Comparison of ENCODE assay signal across 10 cellular contexts in genomic region chr9:120917285-120917684, GRCh38. TPM values are rescaled to one million over a fixed set of nuclear protein-coding genes. Genes with fewer than 3 reads are reported as not detected.
DNase-seq lines count a peak whose midpoint lies in the region; ATAC-seq, FAIRE-seq and TF ChIP-seq lines count a peak whose summit lies in the region.
"Had no signal": no experiment of that assay in that cellular context is flagged by ENCODE, and none has a peak within 500 bp of the region (broad histone marks: within the 10 kb centered on the region; RNA-seq: fewer than 3 reads in every experiment).

No MANE protein-coding gene starts in this region.

- no peak for TF ChIP-seq POLR2A in HepG2 (IDR thresholded peaks at IDR 0.05; ENCODE audit: insufficient read depth in 1 of 2, low read depth in 2 of 2, low read length in 2 of 2)
- TF ChIP-seq POLR2A in right lobe of liver (IDR thresholded peaks at IDR 0.05) = no peak
- TF ChIP-seq POLR2A in GM12878 (IDR thresholded peaks at IDR 0.05; ENCODE audit: low read depth, low read length) = no peak

- POLR2A ChIA-PET in HepG2 (lab: Yijun Ruan, JAX) = no interaction called here
- POLR2A ChIA-PET in GM12878 (lab: Charles Lee) = interaction anchor here (1.0 to 11.5 kb wide), 8 partner anchors 8 to 31 kb away, joined by 3 to 224 read pairs (median 6); no protein-coding TSS in a partner anchor

- no peak for TF ChIP-seq CTCF in HepG2 (CRISPR knock-in tag; IDR thresholded peaks at IDR 0.05)
- no peak for TF ChIP-seq CTCF in right lobe of liver (IDR thresholded peaks at IDR 0.05)
- TF ChIP-seq CTCF in GM12878 (IDR thresholded peaks at IDR 0.05 in 2 of 3, conservative IDR thresholded peaks at IDR 0.05 in 1 of 3; ENCODE audit: control insufficient read depth in 2 of 3, extremely low read depth in 1 of 3, insufficient read depth in 1 of 3, low read depth in 3 of 3, low read length in 3 of 3) = no peak

- H3F3A ChIP-seq in GM23248 (ENCODE audit: insufficient read depth) = peaks cover 3% of the 10 kb centered on the region; the same call in 1 of the 2 replicates

- CTCF ChIA-PET in HepG2 (lab: Yijun Ruan, JAX; ENCODE audit: low intra/inter-chr PET ratio, low total read pairs) (no interaction called here), GM12878 (lab: Yijun Ruan, JAX) (interaction anchor here (0.8 to 3.4 kb wide), 7 partner anchors 10 to 63 kb away, joined by 3 to 19 read pairs (median 5); no protein-coding TSS in a partner anchor)

- peaks cover 69 to 72% of the 10 kb centered on the region in 2 donors for H3K4me1 Mint-ChIP-seq in natural killer cell treated with Interleukin-12 subunit alpha and Interleukin-12 subunit beta and Interleukin-15 and Interleukin-18, amount 100 ng/mL, for 72 hours (ENCODE audit: low read depth in 2 of 2)

- SMC1A ChIA-PET in GM12878 (lab: Charles Lee; ENCODE audit: uncharacterized antibody, unreplicated experiment) = interaction anchor here (1.0 to 26.1 kb wide), 8 partner anchors 8 to 64 kb away, joined by 3 to 522 read pairs (median 9); no protein-coding TSS in a partner anchor

- WGBS in HepG2 (ENCODE audit: low lambda C conversion rate) = 84% methylated on average over 3 of the region's 3 CpGs
- 80% methylated on average over 1 of the region's 3 CpGs for WGBS in right lobe of liver (ENCODE audit: insufficient coverage, low coverage, low lambda C conversion rate, missing lambda C conversion rate)
- WGBS in GM12878 (ENCODE audit: insufficient coverage, insufficient replicate concordance, low lambda C conversion rate, missing lambda C conversion rate) = 95% methylated on average over 3 of the region's 3 CpGs
- WGBS in GM23248 (ENCODE audit: low coverage in 1 of 2, low lambda C conversion rate in 2 of 2, missing lambda C conversion rate in 2 of 2), 2 experiments = 84 to 88% methylated on average over 3 of the region's 3 CpGs

- H3K27me3 ChIP-seq in HepG2 (ENCODE audit: control insufficient read depth in 1 of 2, insufficient read depth in 2 of 2, low read length in 2 of 2) (no peaks in the 10 kb centered on the region; a peak in 1 of 5 replicates), right lobe of liver (no peaks in the 10 kb centered on the region), GM12878 (replicated peaks in 1 of 2; ENCODE audit: control insufficient read depth in 2 of 2, insufficient read depth in 2 of 2, low read length in 1 of 2) (no peaks in the 10 kb centered on the region), GM23248 (replicated peaks; ENCODE audit: insufficient read depth) (no peaks in the 10 kb centered on the region)
- H3K27me3 ChIP-seq: SJSA1 had no signal

- no peaks in the 10 kb centered on the region for H3K9me2 ChIP-seq in GM23248 (ENCODE audit: insufficient read depth)

- no peaks in the 10 kb centered on the region for H3K27me3 Mint-ChIP-seq in natural killer cell treated with Interleukin-12 subunit alpha and Interleukin-12 subunit beta and Interleukin-15 and Interleukin-18, amount 100 ng/mL, for 72 hours

- H3K4me3 Mint-ChIP-seq in natural killer cell treated with Interleukin-12 subunit alpha and Interleukin-12 subunit beta and Interleukin-15 and Interleukin-18, amount 100 ng/mL, for 72 hours = peak overlapping the region; percentile 74

- TF ChIP-seq EP300 in HepG2 (IDR thresholded peaks at IDR 0.05; ENCODE audit: low read depth in 2 of 2, low read length in 2 of 2) = no peak
- no peak for TF ChIP-seq EP300 in HepG2 (CRISPR knock-in tag; IDR thresholded peaks at IDR 0.05; ENCODE audit: borderline replicate concordance)
- TF ChIP-seq EP300 in GM12878 (IDR thresholded peaks at IDR 0.05; ENCODE audit: borderline replicate concordance in 1 of 2, control insufficient read depth in 1 of 2, low read depth in 2 of 2, low read length in 2 of 2) = no peak

- in situ Hi-C loops in HepG2 (cut with HindIII; ENCODE audit: extremely low pct_ligation_motif_present, low pct_unique_long_range_greater_than_20kb) = no loop called here
- in situ Hi-C loops in GM12878 (cut with MboI) = no loop called here
- in situ Hi-C loops in GM23248 (cut with MboI) = no loop called here

- H3K4me2 ChIP-seq in HepG2 (ENCODE audit: low read depth, low read length) (no peak overlapping the region), GM12878 (ENCODE audit: control insufficient read depth, insufficient read depth) (peak overlapping the region; percentile 46), GM23248 (ENCODE audit: unreplicated experiment) (no peak overlapping the region)

- no peaks in the 10 kb centered on the region for H3K79me2 ChIP-seq in HepG2 (ENCODE audit: insufficient read depth, low read length)
- H3K79me2 ChIP-seq in GM12878 (ENCODE audit: control insufficient read depth, insufficient read depth, low read length) = peaks cover 69% of the 10 kb centered on the region
- no peaks in the 10 kb centered on the region for H3K79me2 ChIP-seq in GM23248 (ENCODE audit: insufficient read depth)

- no peak for FAIRE-seq in HepG2 (lab: Jason Lieb, UNC)
- FAIRE-seq in GM12878 (lab: Jason Lieb, UNC) = no peak

- DNase-seq in HepG2 (ENCODE audit: low spot score) (no peak), right lobe of liver (no peak), GM12878 (ENCODE audit: low read depth, low spot score) (no peak), GM23248 (no peak), kidney tubule cell (ENCODE audit: low spot score) (no peak), SHP77 treated with DMSO at 0.1 percent for 48 hours (lab: John Stamatoyannopoulos, UW) (no peak)
- DNase-seq in natural killer cell treated with Interleukin-12 subunit alpha and Interleukin-12 subunit beta and Interleukin-15 and Interleukin-18, amount 100 ng/mL, for 72 hours (ENCODE audit: low spot score) = no peak
- DNase-seq: DND-41 had no signal

- intact Hi-C loops in HepG2 (cut with micrococcal nuclease; ENCODE audit: unreplicated experiment) = no loop called here
- intact Hi-C loops in right lobe of liver (cut with DNase I) = no loop called here
- intact Hi-C loops in GM12878 (cut with micrococcal nuclease; ENCODE audit: unreplicated experiment) = no loop called here

- no peak for TF ChIP-seq RAD21 in HepG2 (CRISPR knock-in tag; IDR thresholded peaks at IDR 0.05)
- TF ChIP-seq RAD21 in GM12878 (IDR thresholded peaks at IDR 0.05; ENCODE audit: insufficient read depth, low read depth, low read length) = no peak

- no peaks in the 10 kb centered on the region for H3K9me3 Mint-ChIP-seq in natural killer cell treated with Interleukin-12 subunit alpha and Interleukin-12 subunit beta and Interleukin-15 and Interleukin-18, amount 100 ng/mL, for 72 hours

- H2AFZ ChIP-seq in HepG2 (ENCODE audit: low read length) (no peak overlapping the region), GM12878 (ENCODE audit: control insufficient read depth, low read depth, low read length) (no peak overlapping the region), GM23248 (no peak overlapping the region)

- H3K9me3 ChIP-seq in HepG2 (ENCODE audit: low read length) (no peaks in the 10 kb centered on the region), right lobe of liver (no peaks in the 10 kb centered on the region), GM12878 (replicated peaks; ENCODE audit: control insufficient read depth, insufficient read depth, low read length) (peaks cover 2% of the 10 kb centered on the region; the same call in 1 of the 3 replicates), GM23248 (ENCODE audit: low read depth) (no peaks in the 10 kb centered on the region)
- H3K9me3 ChIP-seq: SJSA1 had no signal

- H3K27ac ChIP-seq in HepG2 (ENCODE audit: extremely low read length, insufficient read depth, low read length) (no peak overlapping the region), right lobe of liver (peak overlapping the region in 1 of 3 donors; percentile 39), GM12878 (ENCODE audit: control insufficient read depth, insufficient read depth) (peak overlapping the region; percentile 20; the same call in 1 of the 2 replicates), GM23248 (no peak overlapping the region)
- H3K27ac ChIP-seq: SJSA1 had no signal

- peaks cover 52% of the 10 kb centered on the region for H3K36me3 Mint-ChIP-seq in natural killer cell treated with Interleukin-12 subunit alpha and Interleukin-12 subunit beta and Interleukin-15 and Interleukin-18, amount 100 ng/mL, for 72 hours

- BruUV-seq in HepG2 (replicated peaks; lab: Mats Ljungman, UMichigan) (no TSS peak), GM12878 (replicated peaks; lab: Mats Ljungman, UMichigan) (no TSS peak)

- peak overlapping the region; percentile 84 to 98 for H3K27ac Mint-ChIP-seq in natural killer cell treated with Interleukin-12 subunit alpha and Interleukin-12 subunit beta and Interleukin-15 and Interleukin-18, amount 100 ng/mL, for 72 hours

- H4K20me1 ChIP-seq in HepG2 (ENCODE audit: insufficient read depth, low read length) (no peaks in the 10 kb centered on the region), GM12878 (ENCODE audit: control insufficient read depth, insufficient read depth) (no peaks in the 10 kb centered on the region), GM23248 (ENCODE audit: insufficient read depth) (no peaks in the 10 kb centered on the region)

- ATAC-seq in HepG2 = no peak
- no peak for ATAC-seq in right lobe of liver
- ATAC-seq in GM12878 = no peak
- no peak for ATAC-seq in natural killer cell treated with Interleukin-12 subunit alpha and Interleukin-12 subunit beta and Interleukin-15 and Interleukin-18, amount 100 ng/mL, for 72 hours
- ATAC-seq in HG03097 (IDR thresholded peaks at IDR 0.05; ENCODE audit: low FRiP score, unreplicated experiment) = no peak

- H3K4me1 ChIP-seq in HepG2 (ENCODE audit: insufficient read depth, low read length) (peaks cover 35% of the 10 kb centered on the region), right lobe of liver (peaks cover 0 to 18% (median 3%) of the 10 kb centered on the region in 4 donors), GM12878 (ENCODE audit: control insufficient read depth, insufficient read depth, low read length) (peaks cover 26% of the 10 kb centered on the region), GM23248 (ENCODE audit: insufficient read depth) (peaks cover 17% of the 10 kb centered on the region)

- H3K9ac ChIP-seq in HepG2 (ENCODE audit: insufficient read depth, low read depth, low read length) (no peak overlapping the region), GM12878 (ENCODE audit: control insufficient read depth, insufficient read depth, low read length) (no peak overlapping the region), GM23248 (no peak overlapping the region)

- RAD21 ChIA-PET in GM12878 (lab: Charles Lee; ENCODE audit: unreplicated experiment) = interaction anchor here (1.0 to 11.9 kb wide), 4 partner anchors 9 to 17 kb away, joined by 3 to 196 read pairs (median 3); no protein-coding TSS in a partner anchor

- H3K4me3 ChIP-seq in HepG2 (replicated peaks in 1 of 3; ENCODE audit: insufficient read depth in 1 of 3, low read depth in 2 of 3, low read length in 3 of 3) (no peak overlapping the region), right lobe of liver (no peak overlapping the region), GM12878 (no peak overlapping the region), GM23248 (no peak overlapping the region)
- H3K4me3 ChIP-seq: SJSA1 had no signal

- H3K36me3 ChIP-seq in HepG2 (replicated peaks in 1 of 2; ENCODE audit: control insufficient read depth in 1 of 2, insufficient read depth in 2 of 2, low read length in 2 of 2) = no peaks in the 10 kb centered on the region
- no peaks in the 10 kb centered on the region for H3K36me3 ChIP-seq in right lobe of liver
- peaks cover 34 to 47% of the 10 kb centered on the region in 2 experiments for H3K36me3 ChIP-seq in GM12878 (ENCODE audit: control insufficient read depth in 2 of 2, insufficient read depth in 2 of 2, low read length in 1 of 2)
- no peaks in the 10 kb centered on the region for H3K36me3 ChIP-seq in GM23248 (ENCODE audit: low read depth)
- H3K36me3 ChIP-seq: SJSA1 had no signal

RNA-seq across cellular contexts. Expression of gene TRAF1, which starts 9.3 kb away (rescaled TPM):
- total RNA-seq in HepG2 (2016; rRNA removed; fragmentation: Illumina TruSeq; extraction: Trizol) = 0.11 and 0.44 TPM in 2 replicates
- 0.09 and 0.10 TPM in 2 replicates for total RNA-seq in HepG2 (2016; cell fraction: cytosol; rRNA removed; fragmentation: Illumina TruSeq; extraction: Trizol; ENCODE audit: low read depth)
- 0.25 and 0.39 TPM in 2 replicates for total RNA-seq in HepG2 (2016; cell fraction: insoluble cytoplasmic fraction; rRNA removed; fragmentation: Illumina TruSeq; extraction: Trizol)
- total RNA-seq in HepG2 (2016; cell fraction: membrane; rRNA removed; fragmentation: Illumina TruSeq; extraction: Trizol) = 0.09 and 0.21 TPM in 2 replicates
- total RNA-seq in HepG2 (2016; cell fraction: nucleus; rRNA removed; fragmentation: Illumina TruSeq; extraction: Trizol) = 0.75 and 0.87 TPM in 2 replicates
- 1.0 and 1.8 TPM in 2 replicates for polyA plus RNA-seq in HepG2 (2011; rRNA removed)
- polyA plus RNA-seq in HepG2 (2011; cell fraction: cytosol; rRNA removed) = 0.48 and 0.60 TPM in 2 replicates
- 5.5 and 7.6 TPM in 2 replicates for polyA plus RNA-seq in HepG2 (2011; cell fraction: nucleus; rRNA removed)
- 0.59 and 0.96 TPM in 2 replicates for polyA plus RNA-seq in HepG2 (2012)
- 0.07 and 0.10 TPM in 2 replicates for polyA plus RNA-seq in HepG2 (2016; cell fraction: cytosol; fragmentation: Illumina TruSeq; extraction: Trizol; ENCODE audit: low read depth)
- polyA plus RNA-seq in HepG2 (2016; cell fraction: insoluble cytoplasmic fraction; fragmentation: Illumina TruSeq; extraction: Trizol; ENCODE audit: low read depth) = 0.19 and 0.26 TPM in 2 replicates
- 0.09 and 0.19 TPM in 2 replicates for polyA plus RNA-seq in HepG2 (2016; cell fraction: membrane; fragmentation: Illumina TruSeq; extraction: Trizol; ENCODE audit: low read depth)
- 2.2 TPM in 2 replicates for polyA plus RNA-seq in HepG2 (2016; cell fraction: nucleus; fragmentation: Illumina TruSeq; extraction: Trizol; ENCODE audit: insufficient read depth, low read depth)
- polyA minus RNA-seq in HepG2 (2011; rRNA and poly(A)+ RNA removed; ENCODE audit: low replicate concordance) = 0.91 and 1.4 TPM in 2 replicates
- 0.09 and 0.20 TPM in 2 replicates for polyA minus RNA-seq in HepG2 (2011; cell fraction: cytosol; rRNA and poly(A)+ RNA removed)
- polyA minus RNA-seq in HepG2 (2011; cell fraction: nucleus; rRNA and poly(A)+ RNA removed) = 3.5 and 3.7 TPM in 2 replicates
- 1 to 10 TPM in 5 of 6 experiments, under 1 TPM in 1; 0.99 to 2.5 (median 2.1) TPM for total RNA-seq in right lobe of liver
- total RNA-seq in GM12878 (2013; cell fraction: nucleolus; rRNA removed) = 317 and 349 TPM in 2 replicates
- total RNA-seq in GM12878 (2014; rRNA removed) = 144 and 153 TPM in 2 replicates
- total RNA-seq in GM12878 (2014; rRNA removed; fragmentation: Illumina TruSeq; extraction: Trizol) = 111 and 116 TPM in 2 replicates
- 163 and 164 TPM in 2 replicates for total RNA-seq in GM12878 (2021)
- 44.2 TPM for polyA plus RNA-seq in GM12878 (2011; ENCODE audit: low read depth)
- polyA plus RNA-seq in GM12878 (2011; rRNA removed) = 106 and 147 TPM in 2 replicates
- 186 and 209 TPM in 2 replicates for polyA plus RNA-seq in GM12878 (2011; cell fraction: cytosol; rRNA removed)
- 205 and 241 TPM in 2 replicates for polyA plus RNA-seq in GM12878 (2011; cell fraction: nucleus; rRNA removed)
- polyA plus RNA-seq in GM12878 (2012) = 65.1 and 86.6 TPM in 2 replicates
- polyA plus RNA-seq in GM12878 (2014; fragmentation: Illumina TruSeq; extraction: Trizol) = 82.8 and 140 TPM in 2 replicates
- 10 to 100 TPM; 13.8 to 16.6 TPM for polyA plus RNA-seq in GM12878 (2014; fragmentation: Nextera tagmentation; extraction: Ambion mirVana)
- 153 and 156 TPM in 2 replicates for polyA plus RNA-seq in GM12878 (2014; rRNA removed)
- polyA plus RNA-seq in GM12878 (2016; fragmentation: Nextera tagmentation; extraction: Ambion mirVana) = 10 to 100 TPM; 69.6 to 79.5 TPM
- 194 and 283 TPM in 2 replicates for polyA minus RNA-seq in GM12878 (2011; rRNA and poly(A)+ RNA removed)
- polyA minus RNA-seq in GM12878 (2011; cell fraction: cytosol; rRNA and poly(A)+ RNA removed) = 61.2 and 66.6 TPM in 2 replicates
- 99.3 and 141 TPM in 2 replicates for polyA minus RNA-seq in GM12878 (2011; cell fraction: nucleus; rRNA and poly(A)+ RNA removed)
- 100 to 1,000 TPM; 145 to 375 TPM for total RNA-seq in natural killer cell treated with Interleukin-12 subunit alpha and Interleukin-12 subunit beta and Interleukin-15 and Interleukin-18, amount 100 ng/mL, for 72 hours
- 0.38 and 0.54 TPM in 2 replicates for total RNA-seq in GM23248 (2014; rRNA removed; shearing (Covaris generic))
- 0.54 and 0.75 TPM in 2 replicates for polyA plus RNA-seq in GM23248 (2016; fragmentation: Nextera tagmentation; extraction: Ambion mirVana)

RNA-seq across cellular contexts. Expression of gene PHF19, which starts 40.3 kb away (rescaled TPM):
- total RNA-seq in HepG2 (2016; rRNA removed; fragmentation: Illumina TruSeq; extraction: Trizol) = 38.9 and 41.3 TPM in 2 replicates
- total RNA-seq in HepG2 (2016; cell fraction: cytosol; rRNA removed; fragmentation: Illumina TruSeq; extraction: Trizol; ENCODE audit: low read depth) = 37.4 and 48.9 TPM in 2 replicates
- total RNA-seq in HepG2 (2016; cell fraction: insoluble cytoplasmic fraction; rRNA removed; fragmentation: Illumina TruSeq; extraction: Trizol) = 37.1 and 41.5 TPM in 2 replicates
- 43.2 and 56.9 TPM in 2 replicates for total RNA-seq in HepG2 (2016; cell fraction: membrane; rRNA removed; fragmentation: Illumina TruSeq; extraction: Trizol)
- total RNA-seq in HepG2 (2016; cell fraction: nucleus; rRNA removed; fragmentation: Illumina TruSeq; extraction: Trizol) = 34.7 and 40.7 TPM in 2 replicates
- polyA plus RNA-seq in HepG2 (2011; rRNA removed) = 25.5 and 29.7 TPM in 2 replicates
- polyA plus RNA-seq in HepG2 (2011; cell fraction: cytosol; rRNA removed) = 20.2 and 33.0 TPM in 2 replicates
- polyA plus RNA-seq in HepG2 (2011; cell fraction: nucleus; rRNA removed) = 61.0 and 76.3 TPM in 2 replicates
- polyA plus RNA-seq in HepG2 (2012) = 20.3 and 24.3 TPM in 2 replicates
- polyA plus RNA-seq in HepG2 (2016; cell fraction: cytosol; fragmentation: Illumina TruSeq; extraction: Trizol; ENCODE audit: low read depth) = 79.2 and 107 TPM in 2 replicates
- polyA plus RNA-seq in HepG2 (2016; cell fraction: insoluble cytoplasmic fraction; fragmentation: Illumina TruSeq; extraction: Trizol; ENCODE audit: low read depth) = 42.2 and 45.3 TPM in 2 replicates
- 66.8 and 74.2 TPM in 2 replicates for polyA plus RNA-seq in HepG2 (2016; cell fraction: membrane; fragmentation: Illumina TruSeq; extraction: Trizol; ENCODE audit: low read depth)
- 60.4 and 66.8 TPM in 2 replicates for polyA plus RNA-seq in HepG2 (2016; cell fraction: nucleus; fragmentation: Illumina TruSeq; extraction: Trizol; ENCODE audit: insufficient read depth, low read depth)
- polyA minus RNA-seq in HepG2 (2011; rRNA and poly(A)+ RNA removed; ENCODE audit: low replicate concordance) = 67.2 and 159 TPM in 2 replicates
- 15.8 and 17.7 TPM in 2 replicates for polyA minus RNA-seq in HepG2 (2011; cell fraction: cytosol; rRNA and poly(A)+ RNA removed)
- 34.7 and 42.2 TPM in 2 replicates for polyA minus RNA-seq in HepG2 (2011; cell fraction: nucleus; rRNA and poly(A)+ RNA removed)
- total RNA-seq in right lobe of liver = 1 to 10 TPM; 2.2 to 8.0 (median 5.2) TPM
- total RNA-seq in GM12878 (2013; cell fraction: nucleolus; rRNA removed) = 127 and 130 TPM in 2 replicates
- 74.9 and 81.1 TPM in 2 replicates for total RNA-seq in GM12878 (2014; rRNA removed)
- 63.1 and 74.8 TPM in 2 replicates for total RNA-seq in GM12878 (2014; rRNA removed; fragmentation: Illumina TruSeq; extraction: Trizol)
- total RNA-seq in GM12878 (2021) = 116 and 133 TPM in 2 replicates
- polyA plus RNA-seq in GM12878 (2011; ENCODE audit: low read depth) = 38.7 TPM
- 45.5 and 71.1 TPM in 2 replicates for polyA plus RNA-seq in GM12878 (2011; rRNA removed)
- 118 and 119 TPM in 2 replicates for polyA plus RNA-seq in GM12878 (2011; cell fraction: cytosol; rRNA removed)
- polyA plus RNA-seq in GM12878 (2011; cell fraction: nucleus; rRNA removed) = 334 and 350 TPM in 2 replicates
- 63.6 and 78.6 TPM in 2 replicates for polyA plus RNA-seq in GM12878 (2012)
- 64.7 and 94.2 TPM in 2 replicates for polyA plus RNA-seq in GM12878 (2014; fragmentation: Illumina TruSeq; extraction: Trizol)
- 10 to 100 TPM; 26.0 to 50.2 TPM for polyA plus RNA-seq in GM12878 (2014; fragmentation: Nextera tagmentation; extraction: Ambion mirVana)
- 98.6 and 106 TPM in 2 replicates for polyA plus RNA-seq in GM12878 (2014; rRNA removed)
- 100 to 1,000 TPM in 1 of 2 experiments, 10 to 100 TPM in 1; 97.9 to 113 TPM for polyA plus RNA-seq in GM12878 (2016; fragmentation: Nextera tagmentation; extraction: Ambion mirVana)
- 85.9 and 103 TPM in 2 replicates for polyA minus RNA-seq in GM12878 (2011; rRNA and poly(A)+ RNA removed)
- 31.7 and 47.3 TPM in 2 replicates for polyA minus RNA-seq in GM12878 (2011; cell fraction: cytosol; rRNA and poly(A)+ RNA removed)
- 69.5 and 128 TPM in 2 replicates for polyA minus RNA-seq in GM12878 (2011; cell fraction: nucleus; rRNA and poly(A)+ RNA removed)
- total RNA-seq in natural killer cell treated with Interleukin-12 subunit alpha and Interleukin-12 subunit beta and Interleukin-15 and Interleukin-18, amount 100 ng/mL, for 72 hours = 100 to 1,000 TPM in 1 of 2 donors, 10 to 100 TPM in 1; 97.4 to 177 TPM
- total RNA-seq in GM23248 (2014; rRNA removed; shearing (Covaris generic)) = 16.7 and 28.2 TPM in 2 replicates
- 15.1 and 17.1 TPM in 2 replicates for polyA plus RNA-seq in GM23248 (2016; fragmentation: Nextera tagmentation; extraction: Ambion mirVana)

Comparison
In these comparisons a context has a peak if more than half of its experiments do, and no peak if none do; other contexts are left out.
1. RNA of gene TRAF1, which starts 9.3 kb away (total RNA-seq): 145 to 375 TPM in natural killer cell treated with Interleukin-12 subunit alpha and Interleukin-12 subunit beta and Interleukin-15 and Interleukin-18, amount 100 ng/mL, for 72 hours and 111 to 349 TPM in GM12878; 0.99 to 2.5 TPM in right lobe of liver, 0.38 to 0.54 TPM in GM23248 and 0.09 to 0.87 TPM in HepG2; every median in the first group is over 10 times any median in the second.